Comparison of ENCODE assay signal across 8 cellular contexts in the genomic region with DNA sequence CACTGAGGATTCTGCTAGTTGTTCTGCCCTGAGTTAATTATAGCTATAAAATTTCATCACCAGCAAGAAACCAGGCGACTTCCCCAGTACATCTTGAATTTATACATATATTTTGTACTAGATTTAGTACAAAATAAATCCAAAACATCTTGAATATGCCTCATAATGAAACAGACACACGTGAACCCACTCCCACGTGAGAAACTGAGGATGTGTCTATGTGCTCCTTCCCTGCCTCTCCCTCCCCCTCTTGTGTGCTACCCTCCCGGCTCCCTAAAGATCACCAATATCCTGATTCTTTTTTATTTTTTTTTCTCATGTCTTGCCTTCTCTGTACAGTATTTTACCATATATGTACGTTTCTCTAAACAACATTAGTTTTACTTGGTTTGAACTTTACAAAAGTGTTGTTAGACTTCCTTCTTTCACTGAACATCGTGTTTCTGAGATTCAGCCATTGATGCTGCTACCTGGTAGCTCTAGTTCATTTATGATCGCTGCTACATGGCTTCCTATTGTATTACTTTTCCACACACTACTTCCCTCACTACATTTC. TPM values are rescaled to one million over a fixed set of nuclear protein-coding genes. Genes with fewer than 3 reads are reported as not detected.
DNase-seq lines count a peak whose midpoint lies in the region; ATAC-seq and TF ChIP-seq lines count a peak whose summit lies in the region.

No MANE protein-coding gene starts in this region.

- H3K4me1 ChIP-seq in BLaER1, result peaks cover 32% of the 10 kb centered on the region
- peaks cover 12 to 43% of the 10 kb centered on the region in 2 donors for H3K4me1 ChIP-seq in left lung
- H3K4me1 ChIP-seq in stomach smooth muscle (ENCODE audit: control insufficient read depth, insufficient read depth, low read length), result peaks cover 37% of the 10 kb centered on the region

- peak overlapping the region; percentile 74 for H3K9ac ChIP-seq in BLaER1
- H3K9ac ChIP-seq in stomach smooth muscle (ENCODE audit: low read length in 2 of 2), result peak overlapping the region in 1 of 2 donors; percentile 33

- H3K4me3 ChIP-seq in BLaER1 (peak overlapping the region; percentile 85), left lung (peak overlapping the region; percentile 86 to 99), stomach smooth muscle (ENCODE audit: low read length in 2 of 2) (peak overlapping the region; percentile 48 to 97)
- peak overlapping the region; percentile 93 for H3K4me3 ChIP-seq in Jurkat, Clone E6-1 (ENCODE audit: low read length)

- peak overlapping the region; percentile 76 for H3K4me2 ChIP-seq in BLaER1

- peak overlapping the region; percentile 96 for H3K27ac Mint-ChIP-seq in activated naive CD4-positive, alpha-beta T cell treated with anti-CD3 and anti-CD28 coated beads, Interleukin-2, amount 10 ng/mL, durations not matched to agents 7 days and 5 days

- H3K9me3 ChIP-seq in BLaER1 (peaks cover 8% of the 10 kb centered on the region; the same call in 1 of the 2 replicates), left lung (no peaks in the 10 kb centered on the region), stomach smooth muscle (ENCODE audit: control insufficient read depth in 2 of 2, low read length in 2 of 2) (no peaks in the 10 kb centered on the region)

- peaks cover 40% of the 10 kb centered on the region for H3K27me3 ChIP-seq in BLaER1
- no peaks in the 10 kb centered on the region for H3K27me3 ChIP-seq in left lung
- no peaks in the 10 kb centered on the region for H3K27me3 ChIP-seq in stomach smooth muscle (ENCODE audit: control insufficient read depth in 1 of 2, insufficient read depth in 2 of 2, low read length in 2 of 2)

- peaks cover 7% of the 10 kb centered on the region for H3K36me3 Mint-ChIP-seq in activated naive CD4-positive, alpha-beta T cell treated with anti-CD3 and anti-CD28 coated beads, Interleukin-2, amount 10 ng/mL, durations not matched to agents 7 days and 5 days

- peaks cover 3% of the 10 kb centered on the region for H3K27me3 Mint-ChIP-seq in activated naive CD4-positive, alpha-beta T cell treated with anti-CD3 and anti-CD28 coated beads, Interleukin-2, amount 10 ng/mL, durations not matched to agents 7 days and 5 days

- ATAC-seq in left lung (no peak), HG03135 (IDR thresholded peaks at IDR 0.05; ENCODE audit: unreplicated experiment) (no peak)

- DNase-seq in Jurkat, Clone E6-1 (ENCODE audit: low read depth, low spot score), result peak; percentile 44
- DNase-seq in activated naive CD4-positive, alpha-beta T cell treated with anti-CD3 and anti-CD28 coated beads, Interleukin-2, amount 10 ng/mL, durations not matched to agents 7 days and 5 days, result peak; percentile 51
- DNase-seq in left lung, result no peak
- DNase-seq in NCI-H1048 (lab: John Stamatoyannopoulos, UW), result no peak
- DNase-seq in SW480 (ENCODE audit: low spot score), result no peak

- peak overlapping the region; percentile 56 for H3K27ac ChIP-seq in BLaER1
- H3K27ac ChIP-seq in left lung, result peak overlapping the region in 1 of 2 donors; percentile 88
- no peak overlapping the region for H3K27ac ChIP-seq in stomach smooth muscle (ENCODE audit: low read length)

- CTCF ChIA-PET in activated naive CD4-positive, alpha-beta T cell treated with anti-CD3 and anti-CD28 coated beads, Interleukin-2, amount 10 ng/mL, durations not matched to agents 7 days and 5 days (lab: Charles Lee), result interaction anchor here (0.9 to 8.3 kb wide), 7 partner anchors 9 to 204 kb away, joined by 3 to 68 read pairs (median 4); no protein-coding TSS in a partner anchor

- peak overlapping the region; percentile 89 for H3K4me3 Mint-ChIP-seq in activated naive CD4-positive, alpha-beta T cell treated with anti-CD3 and anti-CD28 coated beads, Interleukin-2, amount 10 ng/mL, durations not matched to agents 7 days and 5 days

- H4K20me1 ChIP-seq in BLaER1, result peaks cover 33% of the 10 kb centered on the region

- H3K9me3 Mint-ChIP-seq in activated naive CD4-positive, alpha-beta T cell treated with anti-CD3 and anti-CD28 coated beads, Interleukin-2, amount 10 ng/mL, durations not matched to agents 7 days and 5 days, result no peaks in the 10 kb centered on the region

- TF ChIP-seq CTCF in left lung (IDR thresholded peaks at IDR 0.05), result no peak

- H3K36me3 ChIP-seq in BLaER1, result peaks cover 10% of the 10 kb centered on the region; the same call in 1 of the 2 replicates
- H3K36me3 ChIP-seq in left lung, result no peaks in the 10 kb centered on the region
- peaks cover 0 to 7% of the 10 kb centered on the region in 2 donors for H3K36me3 ChIP-seq in stomach smooth muscle (ENCODE audit: control insufficient read depth in 2 of 2, insufficient read depth in 2 of 2, low read length in 2 of 2)

- intact Hi-C loops in left lung (cut with DNase I), result no loop called here

- H3K4me1 Mint-ChIP-seq in activated naive CD4-positive, alpha-beta T cell treated with anti-CD3 and anti-CD28 coated beads, Interleukin-2, amount 10 ng/mL, durations not matched to agents 7 days and 5 days, result peaks cover 60% of the 10 kb centered on the region

RNA-seq across cellular contexts. Expression of a gene that starts 1.1 kb away (rescaled TPM):
- polyA plus RNA-seq in Jurkat, Clone E6-1 (2012; ENCODE audit: insufficient read depth, insufficient read length), result 122 TPM
- 10 to 100 TPM; 25.6 to 27.0 TPM for total RNA-seq in left lung

Comparison
In these comparisons a context has a peak if more than half of its experiments do, and no peak if none do; other contexts are left out.
1. DNase-seq: peak in Jurkat, Clone E6-1 (single experiment) and activated naive CD4-positive, alpha-beta T cell treated with anti-CD3 and anti-CD28 coated beads, Interleukin-2, amount 10 ng/mL, durations not matched to agents 7 days and 5 days (single experiment); none in left lung (0 of 2), NCI-H1048 (single experiment) and SW480 (single experiment).
2. Peak in every context shown above with its lines, with median percentiles within 50 percentile points of each other: H3K4me3 ChIP-seq.